In genomic region chr17:78226752-78227454, GRCh38 we compare ENCODE assay signal across 1 cellular context.
TF ChIP-seq lines count a peak whose summit lies in the region.

No MANE protein-coding gene starts in this region.

TF ChIP-seq in GM12878, 131 proteins besides CTCF, POLR2A, EP300 and RAD21:
- no peak for TF ChIP-seq BCL11A (IDR thresholded peaks at IDR 0.05; ENCODE audit: low read depth, low read length)
- TF ChIP-seq FOXM1 (IDR thresholded peaks at IDR 0.05; ENCODE audit: low read depth, low read length) = no peak
- TF ChIP-seq RUNX3 (IDR thresholded peaks at IDR 0.05; ENCODE audit: low read length) = no peak
- no peak for TF ChIP-seq KDM1A (IDR thresholded peaks at IDR 0.05; ENCODE audit: borderline replicate concordance)
- no peak for TF ChIP-seq LARP7 (IDR thresholded peaks at IDR 0.05)
- TF ChIP-seq KLF5 (IDR thresholded peaks at IDR 0.05; ENCODE audit: partially characterized antibody) = no peak
- no peak for TF ChIP-seq NRF1 (conservative IDR thresholded peaks at IDR 0.05; ENCODE audit: low read depth, low read length)
- no peak for TF ChIP-seq E2F4 (IDR thresholded peaks at IDR 0.05; ENCODE audit: low read depth, low read length)
- no peak for TF ChIP-seq WRNIP1 (IDR thresholded peaks at IDR 0.05; ENCODE audit: borderline replicate concordance, low read depth, low read length)
- TF ChIP-seq ZNF217 (IDR thresholded peaks at IDR 0.05) = no peak
- TF ChIP-seq HCFC1 (IDR thresholded peaks at IDR 0.05; ENCODE audit: low read length) = no peak
- TF ChIP-seq NFIC (IDR thresholded peaks at IDR 0.05; ENCODE audit: low read depth, low read length) = no peak
- no peak for TF ChIP-seq ZNF24 (IDR thresholded peaks at IDR 0.05)
- TF ChIP-seq HSF1 (IDR thresholded peaks at IDR 0.05; ENCODE audit: low read depth, low read length) = no peak
TF ChIP-seq in GM12878: peak in this region for 0.
